Comparison of ENCODE assay signal across 9 cellular contexts in genomic region chr17:44759096-44759915, GRCh38. TPM values are rescaled to one million over a fixed set of nuclear protein-coding genes. Genes with fewer than 3 reads are reported as not detected.
DNase-seq lines count a peak whose midpoint lies in the region; ATAC-seq and TF ChIP-seq lines count a peak whose summit lies in the region.
"Had no signal": no experiment of that assay in that cellular context is flagged by ENCODE, and none has a peak within 500 bp of the region (broad histone marks: within the 10 kb centered on the region; RNA-seq: fewer than 3 reads in every experiment).

No MANE protein-coding gene starts in this region.

- peak; percentile 49 for ATAC-seq in effector memory CD8-positive, alpha-beta T cell (replicated peaks)
- no peak for ATAC-seq in GM18519 (IDR thresholded peaks at IDR 0.05; ENCODE audit: low FRiP score, unreplicated experiment)

- H3K9ac ChIP-seq in BLaER1 (peak overlapping the region; percentile 66; the same call in 1 of the 2 replicates), Loucy (ENCODE audit: low read depth, low read length, poor library complexity, severe bottlenecking) (peak overlapping the region; percentile 72)

- no peak overlapping the region for H3K27ac Mint-ChIP-seq in effector memory CD8-positive, alpha-beta T cell
- no peak overlapping the region for H3K27ac Mint-ChIP-seq in neural crest cell (ENCODE audit: unreplicated experiment)
- no peak overlapping the region for H3K27ac Mint-ChIP-seq in activated T-helper 1 cell treated with anti-CD3 and anti-CD28 coated beads, Interleukin-12 subunit alpha, Interleukin-12 subunit beta, Interleukin-2, Interleukin-4 antibody, amounts not matched to agents 30 ng/mL and 10 ng/mL and 1 ng/mL, durations not matched to agents 14 hours and 24 hours and 36 hours

- no peaks in the 10 kb centered on the region for H3K36me3 ChIP-seq in BLaER1
- no peaks in the 10 kb centered on the region for H3K36me3 ChIP-seq in Loucy (ENCODE audit: insufficient read depth, low read length)

- peaks cover 20% of the 10 kb centered on the region for H3K4me1 ChIP-seq in BLaER1
- peaks cover 8% of the 10 kb centered on the region for H3K4me1 ChIP-seq in Loucy (ENCODE audit: insufficient read depth, low read length, poor library complexity, severe bottlenecking)

- peak overlapping the region; percentile 75; the same call in 1 of the 2 replicates for H2AFZ ChIP-seq in Loucy (ENCODE audit: low read length)

- H3K4me3 ChIP-seq in BLaER1, result peak overlapping the region; percentile 66
- H3K4me3 ChIP-seq in Loucy (ENCODE audit: low read length, poor library complexity, severe bottlenecking), result peak overlapping the region; percentile 72

- TF ChIP-seq CTCF in Loucy (conservative IDR thresholded peaks at IDR 0.05; ENCODE audit: low read length) (peak; percentile 37; the same call in 1 of the 2 replicates), neural crest cell (conservative IDR thresholded peaks at IDR 0.05) (peak; percentile 40)

- no peaks in the 10 kb centered on the region for H3K9me2 ChIP-seq in Loucy (replicated peaks; ENCODE audit: low read depth, low read length)

- no peak overlapping the region for H3K27ac ChIP-seq in BLaER1

- H3K27me3 ChIP-seq in BLaER1 (peaks cover 41% of the 10 kb centered on the region), Loucy (ENCODE audit: insufficient read depth, low read length, poor library complexity, severe bottlenecking) (no peaks in the 10 kb centered on the region)

- H3K9me3 Mint-ChIP-seq in effector memory CD8-positive, alpha-beta T cell, result no peaks in the 10 kb centered on the region
- H3K9me3 Mint-ChIP-seq in neural crest cell, result no peaks in the 10 kb centered on the region
- no peaks in the 10 kb centered on the region for H3K9me3 Mint-ChIP-seq in activated T-helper 1 cell treated with anti-CD3 and anti-CD28 coated beads, Interleukin-12 subunit alpha, Interleukin-12 subunit beta, Interleukin-2, Interleukin-4 antibody, amounts not matched to agents 30 ng/mL and 10 ng/mL and 1 ng/mL, durations not matched to agents 14 hours and 24 hours and 36 hours

- H3K9me3 ChIP-seq in BLaER1 (no peaks in the 10 kb centered on the region), Loucy (ENCODE audit: insufficient read depth, low read depth, low read length) (no peaks in the 10 kb centered on the region)

- no peaks in the 10 kb centered on the region for H3K79me2 ChIP-seq in Loucy (ENCODE audit: insufficient read depth, low read length)

- H3F3A ChIP-seq in Loucy (ENCODE audit: low read depth), result no peaks in the 10 kb centered on the region

- no peak for DNase-seq in effector memory CD8-positive, alpha-beta T cell
- DNase-seq in neural crest cell (ENCODE audit: low read depth, low spot score), result peak; percentile 40
- DNase-seq in GM19240 (ENCODE audit: insufficient read length, low spot score), result no peak
- DNase-seq in NCI-H1930 (lab: John Stamatoyannopoulos, UW), result no peak
- DNase-seq in activated T-helper 1 cell treated with anti-CD3 and anti-CD28 coated beads, Interleukin-12 subunit alpha, Interleukin-12 subunit beta, Interleukin-2, Interleukin-4 antibody, amounts not matched to agents 30 ng/mL and 10 ng/mL and 1 ng/mL, durations not matched to agents 14 hours and 24 hours and 36 hours (ENCODE audit: low spot score), result no peak
- DNase-seq: NCI-H2107 had no signal

- H3K27me3 Mint-ChIP-seq in effector memory CD8-positive, alpha-beta T cell, result peaks cover 34 to 63% of the 10 kb centered on the region in 2 donors
- H3K27me3 Mint-ChIP-seq in neural crest cell (ENCODE audit: low read depth), result peaks cover 22% of the 10 kb centered on the region
- H3K27me3 Mint-ChIP-seq in activated T-helper 1 cell treated with anti-CD3 and anti-CD28 coated beads, Interleukin-12 subunit alpha, Interleukin-12 subunit beta, Interleukin-2, Interleukin-4 antibody, amounts not matched to agents 30 ng/mL and 10 ng/mL and 1 ng/mL, durations not matched to agents 14 hours and 24 hours and 36 hours (ENCODE audit: insufficient read depth), result peaks cover 38% of the 10 kb centered on the region

- H3K4me2 ChIP-seq in BLaER1, result peak overlapping the region; percentile 97
- H3K4me2 ChIP-seq in Loucy (ENCODE audit: low read depth, low read length, poor library complexity, severe bottlenecking), result peak overlapping the region; percentile 80

- H4K20me1 ChIP-seq in BLaER1 (0 out of 2 replicates have a peak, but pooled peaks cover 14% of the 10 kb centered on the region), Loucy (ENCODE audit: insufficient read depth, low read length, poor library complexity, severe bottlenecking) (no peaks in the 10 kb centered on the region)

- H3K4me3 Mint-ChIP-seq in effector memory CD8-positive, alpha-beta T cell, result peak overlapping the region; percentile 35 to 52
- no peak overlapping the region for H3K4me3 Mint-ChIP-seq in neural crest cell
- no peak overlapping the region for H3K4me3 Mint-ChIP-seq in activated T-helper 1 cell treated with anti-CD3 and anti-CD28 coated beads, Interleukin-12 subunit alpha, Interleukin-12 subunit beta, Interleukin-2, Interleukin-4 antibody, amounts not matched to agents 30 ng/mL and 10 ng/mL and 1 ng/mL, durations not matched to agents 14 hours and 24 hours and 36 hours

- intact Hi-C loops in activated T-helper 1 cell treated with anti-CD3 and anti-CD28 coated beads, Interleukin-12 subunit alpha, Interleukin-12 subunit beta, Interleukin-2, Interleukin-4 antibody, amounts not matched to agents 30 ng/mL and 10 ng/mL and 1 ng/mL, durations not matched to agents 14 hours and 24 hours and 36 hours (cut with micrococcal nuclease), result no loop called here

- H3K4me1 Mint-ChIP-seq in effector memory CD8-positive, alpha-beta T cell (ENCODE audit: low read depth in 2 of 2), result peaks cover 0 to 3% of the 10 kb centered on the region in 2 donors
- H3K4me1 Mint-ChIP-seq in neural crest cell, result no peaks in the 10 kb centered on the region
- H3K4me1 Mint-ChIP-seq in activated T-helper 1 cell treated with anti-CD3 and anti-CD28 coated beads, Interleukin-12 subunit alpha, Interleukin-12 subunit beta, Interleukin-2, Interleukin-4 antibody, amounts not matched to agents 30 ng/mL and 10 ng/mL and 1 ng/mL, durations not matched to agents 14 hours and 24 hours and 36 hours (ENCODE audit: low read depth), result no peaks in the 10 kb centered on the region

- peaks cover 4% of the 10 kb centered on the region for H3K36me3 Mint-ChIP-seq in effector memory CD8-positive, alpha-beta T cell (ENCODE audit: insufficient read depth)
- H3K36me3 Mint-ChIP-seq in neural crest cell (ENCODE audit: low read depth), result no peaks in the 10 kb centered on the region
- no peaks in the 10 kb centered on the region for H3K36me3 Mint-ChIP-seq in activated T-helper 1 cell treated with anti-CD3 and anti-CD28 coated beads, Interleukin-12 subunit alpha, Interleukin-12 subunit beta, Interleukin-2, Interleukin-4 antibody, amounts not matched to agents 30 ng/mL and 10 ng/mL and 1 ng/mL, durations not matched to agents 14 hours and 24 hours and 36 hours (ENCODE audit: low read depth)

RNA-seq across cellular contexts. Expression of gene ADAM11, which starts 0.5 kb away (rescaled TPM):
- 5.2 and 6.0 TPM in 2 replicates for total RNA-seq in neural crest cell
- total RNA-seq in activated T-helper 1 cell treated with anti-CD3 and anti-CD28 coated beads, Interleukin-12 subunit alpha, Interleukin-12 subunit beta, Interleukin-2, Interleukin-4 antibody, amounts not matched to agents 30 ng/mL and 10 ng/mL and 1 ng/mL, durations not matched to agents 14 hours and 24 hours and 36 hours, result 0.32 and 0.52 TPM in 2 replicates

RNA-seq across cellular contexts. Expression of gene DBF4B, which starts 50.8 kb away (rescaled TPM):
- total RNA-seq in neural crest cell, result 50.2 and 51.1 TPM in 2 replicates
- 22.5 and 22.8 TPM in 2 replicates for total RNA-seq in activated T-helper 1 cell treated with anti-CD3 and anti-CD28 coated beads, Interleukin-12 subunit alpha, Interleukin-12 subunit beta, Interleukin-2, Interleukin-4 antibody, amounts not matched to agents 30 ng/mL and 10 ng/mL and 1 ng/mL, durations not matched to agents 14 hours and 24 hours and 36 hours

Comparison
In these comparisons a context has a peak if more than half of its experiments do, and no peak if none do; other contexts are left out.
1. H3K4me3 Mint-ChIP-seq: peak in effector memory CD8-positive, alpha-beta T cell (2 of 2); none in neural crest cell (single experiment) and activated T-helper 1 cell treated with anti-CD3 and anti-CD28 coated beads, Interleukin-12 subunit alpha, Interleukin-12 subunit beta, Interleukin-2, Interleukin-4 antibody, amounts not matched to agents 30 ng/mL and 10 ng/mL and 1 ng/mL, durations not matched to agents 14 hours and 24 hours and 36 hours (single experiment).